In the genomic region with DNA sequence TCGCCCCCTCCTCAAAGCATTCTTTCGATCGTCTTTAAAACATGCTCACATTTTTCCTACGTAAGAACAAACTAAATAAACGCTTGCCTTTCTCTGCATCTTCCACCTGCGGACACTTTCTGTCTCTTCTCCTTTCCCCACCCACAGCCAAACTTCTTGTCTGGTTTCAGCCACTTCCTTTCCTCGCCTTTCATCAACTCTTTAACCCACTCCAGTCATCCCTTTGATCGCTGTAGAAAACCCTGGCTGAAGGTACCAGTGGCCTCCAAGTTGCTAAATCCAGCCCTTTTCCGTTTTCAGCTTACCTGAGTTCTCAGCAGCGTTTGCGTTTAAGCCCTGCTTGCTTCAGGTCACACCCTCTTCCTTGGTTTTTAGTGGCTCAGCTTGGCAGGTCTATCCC, we compare ENCODE assay signal across 8 cellular contexts. TPM values are rescaled to one million over a fixed set of nuclear protein-coding genes. Genes with fewer than 3 reads are reported as not detected.
A peak's percentile ranks its signal among the peaks of the same experiment; 100 is the strongest.
DNase-seq lines count a peak whose midpoint lies in the region; TF ChIP-seq lines count a peak whose summit lies in the region.

No MANE protein-coding gene starts in this region.

- peaks cover 71% of the 10 kb centered on the region for H3K79me2 ChIP-seq in GM23248 (ENCODE audit: insufficient read depth)

- H3K36me3 ChIP-seq in GM23248 (ENCODE audit: low read depth) = 0 out of 2 replicates have a peak, but pooled peaks cover 2% of the 10 kb centered on the region
- no peaks in the 10 kb centered on the region for H3K36me3 ChIP-seq in SJCRH30
- H3K36me3 ChIP-seq in muscle layer of colon (ENCODE audit: insufficient read depth, low read length) = peaks cover 12% of the 10 kb centered on the region

- H3K4me1 ChIP-seq in GM23248 (ENCODE audit: insufficient read depth) = peaks cover 10% of the 10 kb centered on the region; the same call in 1 of the 2 replicates
- H3K4me1 ChIP-seq in SJCRH30 = no peaks in the 10 kb centered on the region
- H3K4me1 ChIP-seq in muscle layer of colon (ENCODE audit: insufficient read depth, low read length) = peaks cover 15% of the 10 kb centered on the region

- H3K4me3 ChIP-seq in AG10803 (ENCODE audit: low read length) (peak overlapping the region; percentile 67), GM23248 (peak overlapping the region; percentile 84), SJCRH30 (peak overlapping the region; percentile 88), dorsolateral prefrontal cortex (peak overlapping the region; percentile 53 to 97 (median 86)), muscle layer of colon (ENCODE audit: low read depth in 1 of 2, low read length in 2 of 2) (peak overlapping the region; percentile 88 to 98)

- H3K27me3 ChIP-seq in GM23248 (replicated peaks; ENCODE audit: insufficient read depth) (no peaks in the 10 kb centered on the region), SJCRH30 (no peaks in the 10 kb centered on the region), dorsolateral prefrontal cortex (no peaks in the 10 kb centered on the region), muscle layer of colon (ENCODE audit: control insufficient read depth in 1 of 2, insufficient read depth in 2 of 2, low read length in 2 of 2) (no peaks in the 10 kb centered on the region)

- H3K27ac ChIP-seq in GM23248 = no peak overlapping the region; the same call in 1 of the 2 replicates
- H3K27ac ChIP-seq in SJCRH30 = no peak overlapping the region
- peak overlapping the region in 53 of 59 donors; percentile 14 to 89 (median 73) for H3K27ac ChIP-seq in dorsolateral prefrontal cortex
- H3K27ac ChIP-seq in muscle layer of colon (ENCODE audit: low read depth, low read length) = peak overlapping the region; percentile 92

- H4K20me1 ChIP-seq in GM23248 (ENCODE audit: insufficient read depth) = no peaks in the 10 kb centered on the region

- H3K9ac ChIP-seq in GM23248 (peak overlapping the region; percentile 81), muscle layer of colon (ENCODE audit: low read length) (peak overlapping the region; percentile 87)

- DNase-seq in AG10803 (ENCODE audit: low read depth) (no peak), GM23248 (peak; percentile 35), SJCRH30 (no peak), dorsolateral prefrontal cortex (no peak), mesenteric fat pad (ENCODE audit: low spot score) (no peak), NCI-H1105 treated with DMSO at 0.1 percent for 48 hours (lab: John Stamatoyannopoulos, UW) (no peak), NCI-H2029 (lab: John Stamatoyannopoulos, UW) (no peak)

- no peaks in the 10 kb centered on the region for H3K9me3 ChIP-seq in GM23248 (ENCODE audit: low read depth)
- H3K9me3 ChIP-seq in SJCRH30 (replicated peaks) = no peaks in the 10 kb centered on the region
- H3K9me3 ChIP-seq in muscle layer of colon (ENCODE audit: low read length) = no peaks in the 10 kb centered on the region

- no peaks in the 10 kb centered on the region for H3K9me2 ChIP-seq in GM23248 (ENCODE audit: insufficient read depth)

- no peak for TF ChIP-seq CTCF in AG10803 (conservative IDR thresholded peaks at IDR 0.05; ENCODE audit: low read length)
- no peak for TF ChIP-seq CTCF in dorsolateral prefrontal cortex (IDR thresholded peaks at IDR 0.05 in 54 of 56, conservative IDR thresholded peaks at IDR 0.05 in 2 of 56; ENCODE audit: low read depth in 1 of 56, partially characterized antibody in 56 of 56)

- intact Hi-C loops in dorsolateral prefrontal cortex (cut with DNase I) = loop anchor here in 1 of 2 donors (10.0 kb wide), 1 partner anchor 205 kb away; the partner anchor contains the start of gene DPH1

- in situ Hi-C loops in GM23248 (cut with MboI) = no loop called here

- H3F3A ChIP-seq in GM23248 (ENCODE audit: insufficient read depth) = no peaks in the 10 kb centered on the region

- peak overlapping the region; percentile 97 for H3K4me2 ChIP-seq in GM23248 (ENCODE audit: unreplicated experiment)

- H2AFZ ChIP-seq in GM23248 = peak overlapping the region; percentile 91

- WGBS in GM23248 (ENCODE audit: low coverage in 1 of 2, low lambda C conversion rate in 2 of 2, missing lambda C conversion rate in 2 of 2), 2 experiments = 1 to 5% methylated on average over 9 to 11 of the region's 11 CpGs

RNA-seq across cellular contexts. Expression of gene RPA1, which starts 0.5 kb away (rescaled TPM):
- total RNA-seq in GM23248 (2014; rRNA removed; shearing (Covaris generic)) = 16.4 and 17.3 TPM in 2 replicates
- polyA plus RNA-seq in GM23248 (2016; fragmentation: Nextera tagmentation; extraction: Ambion mirVana) = 37.1 and 45.9 TPM in 2 replicates
- 38.7 and 45.4 TPM in 2 replicates for total RNA-seq in SJCRH30 (2014; rRNA removed; shearing (Covaris generic))
- total RNA-seq in dorsolateral prefrontal cortex (100 to 1,000 TPM in 2 of 120 experiments, 10 to 100 TPM in 118; 54.2 to 102 (median 73.3) TPM), mesenteric fat pad (79.4 TPM)

RNA-seq across cellular contexts. Expression of gene SMYD4, which starts 0.6 kb away (rescaled TPM):
- total RNA-seq in GM23248 (2014; rRNA removed; shearing (Covaris generic)) = 3.6 and 14.5 TPM in 2 replicates
- 5.3 and 7.5 TPM in 2 replicates for polyA plus RNA-seq in GM23248 (2016; fragmentation: Nextera tagmentation; extraction: Ambion mirVana)
- 9.6 and 10.1 TPM in 2 replicates for total RNA-seq in SJCRH30 (2014; rRNA removed; shearing (Covaris generic))
- total RNA-seq in dorsolateral prefrontal cortex (10 to 100 TPM; 13.6 to 30.4 (median 20.5) TPM), mesenteric fat pad (23.6 TPM)

Comparison
In these comparisons a context has a peak if more than half of its experiments do, and no peak if none do; other contexts are left out.
1. H3K27ac ChIP-seq: peak in dorsolateral prefrontal cortex (53 of 59) and muscle layer of colon (single experiment); none in GM23248 (single experiment) and SJCRH30 (single experiment).
2. Peak in every context shown above with its lines, with median percentiles within 50 percentile points of each other: H3K4me3 ChIP-seq.